Comparison of ENCODE assay signal across 19 cellular contexts in genomic region chr19:1523412-1524205, GRCh38. TPM values are rescaled to one million over a fixed set of nuclear protein-coding genes. Genes with fewer than 3 reads are reported as not detected.
DNase-seq lines count a peak whose midpoint lies in the region; ATAC-seq, FAIRE-seq and TF ChIP-seq lines count a peak whose summit lies in the region.
"Had no signal": no experiment of that assay in that cellular context is flagged by ENCODE, and none has a peak within 500 bp of the region (broad histone marks: within the 10 kb centered on the region; RNA-seq: fewer than 3 reads in every experiment).

Gene PLK5, plus strand, starts transcription at chr19:1524077. Its CDS starts 2,920 bp downstream, at chr19:1526997.

- no peak for ATAC-seq in naive thymus-derived CD4-positive, alpha-beta T cell
- no peak for ATAC-seq in GM21447 (IDR thresholded peaks at IDR 0.05; ENCODE audit: unreplicated experiment)
- ATAC-seq: GM12878 had no signal

- no peak for TF ChIP-seq RAD21 in H1 (IDR thresholded peaks at IDR 0.05 in 1 of 2, conservative IDR thresholded peaks at IDR 0.05 in 1 of 2; ENCODE audit: low read depth in 2 of 2, low read length in 2 of 2)

- no peaks in the 10 kb centered on the region for H3K79me1 ChIP-seq in H1 (ENCODE audit: low read depth, low read length)

- peak within 1 kb of the TSS; percentile 94 for H2AK5ac ChIP-seq in H1 (ENCODE audit: low read depth, low read length)

- DNase-seq in breast epithelium (ENCODE audit: low spot score in 2 of 2) (no peak), mammary epithelial cell (no peak), H1 (ENCODE audit: low read depth in 1 of 2, low spot score in 2 of 2) (no peak), Calu3 (no peak)
- DNase-seq in naive thymus-derived CD4-positive, alpha-beta T cell = no peak
- DNase-seq in effector CD4-positive, alpha-beta T cell = no peak
- DNase-seq: activated CD8-positive, alpha-beta memory T cell treated with anti-CD3 and anti-CD28 coated beads, Interleukin-2, amount 50 U/mL, for 4 hours; NCI-H1436; NCI-H82; SIG-M5; small intestine; tibial artery had no signal

- no peak within 1 kb of the TSS; the same call in 1 of the 2 replicates for H2BK20ac ChIP-seq in H1 (ENCODE audit: low read length)

- TF ChIP-seq POLR2A in breast epithelium (IDR thresholded peaks at IDR 0.05) (no peak), H1 (IDR thresholded peaks at IDR 0.05; ENCODE audit: control extremely low read depth in 1 of 2, low read depth in 2 of 2, low read length in 2 of 2) (peak in 1 of 2 experiments; percentile 79; a peak in 2 of 3 replicates)

- peak within 1 kb of the TSS; percentile 40; the same call in 1 of the 2 replicates for H2BK12ac ChIP-seq in H1 (ENCODE audit: low read depth, low read length)

- no peak within 1 kb of the TSS for H3K9ac ChIP-seq in mammary epithelial cell (ENCODE audit: insufficient read depth, low read length)
- peak within 1 kb of the TSS in 1 of 4 experiments; percentile 57; a peak in 2 of 7 replicates for H3K9ac ChIP-seq in H1 (replicated peaks in 1 of 4; ENCODE audit: extremely low read depth in 1 of 4, low read depth in 3 of 4, low read length in 3 of 4)

- H3K36me3 ChIP-seq in breast epithelium (no peaks in the 10 kb centered on the region), mammary epithelial cell (ENCODE audit: insufficient read depth, low read length) (no peaks in the 10 kb centered on the region), H1 (ENCODE audit: control insufficient read depth in 2 of 4, insufficient read depth in 4 of 4, low read length in 3 of 4) (no peaks in the 10 kb centered on the region; a peak in 1 of 8 replicates), urinary bladder (ENCODE audit: insufficient read depth) (no peaks in the 10 kb centered on the region)
- no peaks in the 10 kb centered on the region for H3K36me3 ChIP-seq in naive thymus-derived CD4-positive, alpha-beta T cell (ENCODE audit: control insufficient read depth in 2 of 3, insufficient read depth in 3 of 3, low read length in 3 of 3)
- H3K36me3 ChIP-seq: HAP-1, tibial artery had no signal

- 15% methylated on average over 22 of the region's 79 CpGs for WGBS in mammary epithelial cell (ENCODE audit: low coverage, missing lambda C conversion rate)
- WGBS in H1 (ENCODE audit: extremely low coverage in 1 of 2, insufficient coverage in 1 of 2, insufficient read length in 1 of 2, insufficient replicate concordance in 2 of 2, low coverage in 1 of 2, low lambda C conversion rate in 2 of 2, missing lambda C conversion rate in 1 of 2), 2 experiments = 22% methylated on average over 37 of the region's 79 CpGs; no CpG with 5 or more reads in 1 of the 2 experiments
- WGBS in urinary bladder = 10% methylated on average over 79 of the region's 79 CpGs

- 0 out of 2 replicates have a peak within 1 kb of the TSS, but pooled peaks have one; percentile 4 for H3K18ac ChIP-seq in H1 (ENCODE audit: extremely low read depth, low read length)

- peak within 1 kb of the TSS; percentile 98 for H3K4ac ChIP-seq in H1 (replicated peaks; ENCODE audit: insufficient read length, low read depth, low read length)

- H3K9me3 ChIP-seq in breast epithelium = no peaks in the 10 kb centered on the region
- H3K9me3 ChIP-seq in mammary epithelial cell (replicated peaks; ENCODE audit: insufficient read depth, low read length) = no peaks in the 10 kb centered on the region
- H3K9me3 ChIP-seq in H1 (ENCODE audit: insufficient read depth in 2 of 2, low read depth in 1 of 2, low read length in 1 of 2) = no peaks in the 10 kb centered on the region
- no peaks in the 10 kb centered on the region for H3K9me3 ChIP-seq in naive thymus-derived CD4-positive, alpha-beta T cell (ENCODE audit: control insufficient read depth in 2 of 3, low read length in 3 of 3)
- H3K9me3 ChIP-seq: HAP-1, tibial artery had no signal

- H3K23me2 ChIP-seq in H1 (ENCODE audit: low read depth, low read length) = peaks cover 8% of the 10 kb centered on the region; the same call in 1 of the 2 replicates

- H2AFZ ChIP-seq in mammary epithelial cell (ENCODE audit: low read depth, low read length) (no peak within 1 kb of the TSS), H1 (ENCODE audit: low read length) (no peak within 1 kb of the TSS)

- H3K4me2 ChIP-seq in mammary epithelial cell (ENCODE audit: insufficient read depth, low read depth, low read length) (no peak within 1 kb of the TSS), H1 (ENCODE audit: insufficient read depth in 1 of 2, low read depth in 2 of 2, low read length in 2 of 2) (peak within 1 kb of the TSS; percentile 73 to 97)

- CTCF ChIA-PET in mammary epithelial cell (lab: Charles Lee; ENCODE audit: low non-redundant PET) = no interaction called here
- CTCF ChIA-PET in H1 (lab: Charles Lee; ENCODE audit: partially characterized antibody) = interaction anchor here (0.6 to 1.5 kb wide), 3 partner anchors 9 to 299 kb away, joined by 3 to 4 read pairs (median 3); no protein-coding TSS in a partner anchor
- CTCF ChIA-PET in naive thymus-derived CD4-positive, alpha-beta T cell (lab: Charles Lee) = no interaction called here
- CTCF ChIA-PET in Calu3 (lab: Charles Lee) = no interaction called here

- H2BK5ac ChIP-seq in H1 (ENCODE audit: low read depth, low read length) = no peak within 1 kb of the TSS

- H3K27me3 ChIP-seq in breast epithelium (peaks cover 9 to 44% of the 10 kb centered on the region in 2 donors), mammary epithelial cell (ENCODE audit: insufficient read depth, low read length) (peaks cover 13% of the 10 kb centered on the region), H1 (replicated peaks in 1 of 4; ENCODE audit: control insufficient read depth in 3 of 4, extremely low read depth in 1 of 4, insufficient read depth in 3 of 4, low read length in 3 of 4) (peaks cover 19 to 34% (median 31%) of the 10 kb centered on the region in 4 experiments)
- H3K27me3 ChIP-seq in naive thymus-derived CD4-positive, alpha-beta T cell (ENCODE audit: control insufficient read depth in 2 of 2, insufficient read depth in 2 of 2, low read length in 2 of 2) = no peaks in the 10 kb centered on the region

- no peak within 1 kb of the TSS for H4K5ac ChIP-seq in H1 (ENCODE audit: insufficient read length, low read depth, low read length)

- no peak within 1 kb of the TSS for H4K91ac ChIP-seq in H1 (replicated peaks; ENCODE audit: insufficient read length, low read length)

- BruUV-seq in mammary epithelial cell (replicated peaks; lab: Mats Ljungman, UMichigan) = no TSS peak
- no TSS peak for BruUV-seq in Calu3 (replicated peaks; lab: Mats Ljungman, UMichigan)

- H3K14ac ChIP-seq in H1 (ENCODE audit: insufficient read length) = no peak within 1 kb of the TSS

- no peaks in the 10 kb centered on the region for H3K4me1 ChIP-seq in breast epithelium
- H3K4me1 ChIP-seq in mammary epithelial cell (ENCODE audit: insufficient read depth, low read length) = no peaks in the 10 kb centered on the region
- peaks cover 0 to 3% (median 1%) of the 10 kb centered on the region in 4 experiments; a peak in 3 of 7 replicates for H3K4me1 ChIP-seq in H1 (replicated peaks in 1 of 4; ENCODE audit: control insufficient read depth in 3 of 4, insufficient read depth in 4 of 4, low read length in 3 of 4)
- H3K4me1 ChIP-seq in naive thymus-derived CD4-positive, alpha-beta T cell (ENCODE audit: control insufficient read depth in 2 of 2, insufficient read depth in 2 of 2, low read length in 2 of 2) = no peaks in the 10 kb centered on the region
- H3K4me1 ChIP-seq in urinary bladder (ENCODE audit: insufficient read depth) = no peaks in the 10 kb centered on the region
- H3K4me1 ChIP-seq: HAP-1 had no signal

- H2BK15ac ChIP-seq in H1 (ENCODE audit: low read length) = peak within 1 kb of the TSS; percentile 77; the same call in 1 of the 2 replicates

- peaks cover 0 to 9% (median 8%) of the 10 kb centered on the region in 7 donors for H3K4me1 Mint-ChIP-seq in naive thymus-derived CD4-positive, alpha-beta T cell
- H3K4me1 Mint-ChIP-seq in Calu3 (ENCODE audit: low read depth, unreplicated experiment) = peaks cover 7% of the 10 kb centered on the region

- peaks cover 26 to 39% (median 30%) of the 10 kb centered on the region in 5 donors for H3K27me3 Mint-ChIP-seq in naive thymus-derived CD4-positive, alpha-beta T cell
- peaks cover 44% of the 10 kb centered on the region for H3K27me3 Mint-ChIP-seq in Calu3 (ENCODE audit: unreplicated experiment)

- peaks cover 0 to 4% (median 0%) of the 10 kb centered on the region in 5 donors for H3K36me3 Mint-ChIP-seq in naive thymus-derived CD4-positive, alpha-beta T cell
- H3K36me3 Mint-ChIP-seq in Calu3 (ENCODE audit: insufficient read depth, unreplicated experiment) = no peaks in the 10 kb centered on the region

- intact Hi-C loops in breast epithelium (cut with DNase I; ENCODE audit: low total_unique reads) (no loop called here), mammary epithelial cell (cut with micrococcal nuclease) (no loop called here), Calu3 (cut with micrococcal nuclease; ENCODE audit: unreplicated experiment) (no loop called here)
- intact Hi-C loops in naive thymus-derived CD4-positive, alpha-beta T cell (cut with micrococcal nuclease) = no loop called here

- H4K20me1 ChIP-seq in mammary epithelial cell (ENCODE audit: insufficient read depth, low read length) (peaks cover 2% of the 10 kb centered on the region), H1 (replicated peaks in 1 of 2; ENCODE audit: control insufficient read depth in 1 of 2, insufficient read depth in 2 of 2, low read length in 2 of 2) (peaks cover 8 to 14% of the 10 kb centered on the region in 2 experiments)

- H3K4me3 ChIP-seq in breast epithelium = peak within 1 kb of the TSS in 2 of 3 donors; percentile 49 to 70
- H3K4me3 ChIP-seq in mammary epithelial cell (replicated peaks in 1 of 3; ENCODE audit: insufficient read depth in 1 of 3, low read depth in 2 of 3, low read length in 3 of 3) = no peak within 1 kb of the TSS
- peak within 1 kb of the TSS in 3 of 4 experiments; percentile 25 to 57 (median 35); a peak in 5 of 8 replicates for H3K4me3 ChIP-seq in H1 (ENCODE audit: extremely low read depth in 1 of 4, insufficient read depth in 2 of 4, low read depth in 3 of 4, low read length in 4 of 4)
- no peak within 1 kb of the TSS for H3K4me3 ChIP-seq in naive thymus-derived CD4-positive, alpha-beta T cell (ENCODE audit: low read length)
- H3K4me3 ChIP-seq in urinary bladder (ENCODE audit: low read depth, low read length) = peak within 1 kb of the TSS; percentile 25
- H3K4me3 ChIP-seq: GM12878, HAP-1, tibial artery had no signal

- TF ChIP-seq CTCF in breast epithelium (IDR thresholded peaks at IDR 0.05) (no peak), mammary epithelial cell (conservative IDR thresholded peaks at IDR 0.05 in 1 of 2, IDR thresholded peaks at IDR 0.05 in 1 of 2; ENCODE audit: extremely low read depth in 1 of 2, insufficient read depth in 1 of 2, low read depth in 1 of 2, low read length in 2 of 2) (no peak), H1 (IDR thresholded peaks at IDR 0.05; ENCODE audit: control extremely low read depth in 1 of 3, insufficient read depth in 1 of 3, low read depth in 1 of 3, low read length in 3 of 3) (no peak), Calu3 (IDR thresholded peaks at IDR 0.05; ENCODE audit: unreplicated experiment) (no peak)

- H3K27ac Mint-ChIP-seq in naive thymus-derived CD4-positive, alpha-beta T cell = peak within 1 kb of the TSS in 1 of 9 donors; percentile 32
- H3K27ac Mint-ChIP-seq in Calu3 (ENCODE audit: unreplicated experiment) = no peak within 1 kb of the TSS

- H2BK120ac ChIP-seq in H1 (replicated peaks; ENCODE audit: low read depth, low read length) = no peak within 1 kb of the TSS

- H3K79me2 ChIP-seq in mammary epithelial cell (ENCODE audit: insufficient read depth, low read length) = no peaks in the 10 kb centered on the region
- no peaks in the 10 kb centered on the region for H3K79me2 ChIP-seq in H1 (ENCODE audit: control insufficient read depth in 1 of 2, insufficient read depth in 2 of 2, low read length in 2 of 2)

- H3K9me3 Mint-ChIP-seq in naive thymus-derived CD4-positive, alpha-beta T cell = peaks cover 0 to 2% (median 0%) of the 10 kb centered on the region in 11 donors
- no peaks in the 10 kb centered on the region for H3K9me3 Mint-ChIP-seq in Calu3 (ENCODE audit: low read depth, unreplicated experiment)

- in situ Hi-C loops in mammary epithelial cell (cut with MboI; ENCODE audit: low sequenced_read_pairs in 2 of 2) = no loop called here

- H3K23ac ChIP-seq in H1 (ENCODE audit: insufficient read length) = peak within 1 kb of the TSS; percentile 83

- peak within 1 kb of the TSS in 8 of 10 donors; percentile 5 to 72 (median 58) for H3K4me3 Mint-ChIP-seq in naive thymus-derived CD4-positive, alpha-beta T cell
- H3K4me3 Mint-ChIP-seq in Calu3 (ENCODE audit: low read depth, unreplicated experiment) = no peak within 1 kb of the TSS

- dilution Hi-C loops in mammary epithelial cell (cut with HindIII; ENCODE audit: low sequenced_read_pairs) = loop anchor here (5.0 kb wide), 5 partner anchors 39 to 241 kb away; no protein-coding TSS in a partner anchor

- H3K27ac ChIP-seq in breast epithelium = no peak within 1 kb of the TSS
- no peak within 1 kb of the TSS for H3K27ac ChIP-seq in mammary epithelial cell (ENCODE audit: insufficient read depth, low read depth, low read length)
- no peak within 1 kb of the TSS for H3K27ac ChIP-seq in H1 (ENCODE audit: low read depth, low read length)
- no peak within 1 kb of the TSS for H3K27ac ChIP-seq in naive thymus-derived CD4-positive, alpha-beta T cell (ENCODE audit: low read depth, low read length)
- H3K27ac ChIP-seq in urinary bladder (ENCODE audit: low read depth) = no peak within 1 kb of the TSS
- H3K27ac ChIP-seq: tibial artery had no signal

- POLR2A ChIA-PET in H1 (lab: Charles Lee; ENCODE audit: partially characterized antibody) = interaction anchor here (0.5 to 2.7 kb wide), 5 partner anchors 13 to 258 kb away, joined by 3 to 7 read pairs (median 4); partner anchors contain the start of gene MBD3
- POLR2A ChIA-PET in naive thymus-derived CD4-positive, alpha-beta T cell (lab: Charles Lee) = no interaction called here

- H3K56ac ChIP-seq in H1 (replicated peaks; ENCODE audit: insufficient read length, low read depth, low read length) = peak within 1 kb of the TSS; percentile 30

- FAIRE-seq in H1 (lab: Jason Lieb, UNC) = no peak
- FAIRE-seq: GM12878, small intestine had no signal

- TF ChIP-seq EP300 in H1 (IDR thresholded peaks at IDR 0.05; ENCODE audit: borderline replicate concordance in 1 of 2, low read depth in 2 of 2, low read length in 2 of 2) = no peak

- H4K8ac ChIP-seq in H1 (ENCODE audit: extremely low read depth, insufficient read depth, low read length) = peak within 1 kb of the TSS; percentile 68

RNA-seq across cellular contexts. Expression of gene PLK5, which starts in this region (rescaled TPM):
- total RNA-seq in breast epithelium = under 1 TPM in 2 of 3 donors, not detected in 1; 0.44 to 0.98 TPM
- not detected for total RNA-seq in mammary epithelial cell
- polyA plus RNA-seq in mammary epithelial cell = not detected
- polyA minus RNA-seq in mammary epithelial cell = not detected
- 0.43 and 1.2 TPM in 2 replicates for total RNA-seq in H1 (2021; fragmentation: NEBNext Ultra II Directional; extraction: Animal tissue kit (Norgen Biotek cat#: 25700))
- 0.45 and 0.82 TPM in 2 replicates for polyA plus RNA-seq in H1 (2011; rRNA removed)
- 0.69 TPM for polyA plus RNA-seq in H1 (2011; cell fraction: cytosol; rRNA removed)
- polyA plus RNA-seq in H1 (2011; cell fraction: nucleus; rRNA removed) = 4.9 TPM
- polyA plus RNA-seq in H1 (2012, experiment 1 of 2) = 0.56 to 0.73 TPM (median 0.64 TPM) in 3 of 4 replicates, not detected in the other
- polyA plus RNA-seq in H1 (2012, experiment 2 of 2) = 0.29 TPM
- 0.81 TPM for polyA plus RNA-seq in H1 (2013, experiment 1 of 2)
- polyA plus RNA-seq in H1 (2013, experiment 2 of 2) = 0.33 TPM
- polyA minus RNA-seq in H1 (2011; rRNA and poly(A)+ RNA removed) = 0.06 and 0.29 TPM in 2 replicates
- polyA minus RNA-seq in H1 (2011; cell fraction: cytosol; rRNA and poly(A)+ RNA removed) = 0.66 TPM
- 1.5 TPM for polyA minus RNA-seq in H1 (2011; cell fraction: nucleus; rRNA and poly(A)+ RNA removed)
- not detected for total RNA-seq in naive thymus-derived CD4-positive, alpha-beta T cell
- not detected for polyA plus RNA-seq in naive thymus-derived CD4-positive, alpha-beta T cell
- 0.37 TPM for total RNA-seq in urinary bladder
- 2.3 TPM for polyA plus RNA-seq in urinary bladder
- not detected in 2 replicates for total RNA-seq in Calu3 (2022)
- total RNA-seq: HT1080, mononuclear cell had no signal
- polyA plus RNA-seq: AG04450, GM12878 had no signal

Comparison
In these comparisons a context has a peak if more than half of its experiments do, and no peak if none do; other contexts are left out.
1. H3K4me3 ChIP-seq: peak in breast epithelium (2 of 3), H1 (3 of 4) and urinary bladder (single experiment); none in mammary epithelial cell (0 of 3) and naive thymus-derived CD4-positive, alpha-beta T cell (single experiment).